In genomic region chr12:113462117-113462774, GRCh38 we compare ENCODE assay signal across 7 cellular contexts. TPM values are rescaled to one million over a fixed set of nuclear protein-coding genes. Genes with fewer than 3 reads are reported as not detected.
DNase-seq lines count a peak whose midpoint lies in the region; ATAC-seq, FAIRE-seq and TF ChIP-seq lines count a peak whose summit lies in the region.

No MANE protein-coding gene starts in this region.

- peak; percentile 72 for TF ChIP-seq CTCF in astrocyte (IDR thresholded peaks at IDR 0.05; ENCODE audit: insufficient read depth, low read depth, low read length)

- ATAC-seq in GM21528 (IDR thresholded peaks at IDR 0.05; ENCODE audit: low FRiP score, unreplicated experiment), result no peak

- H3K27me3 ChIP-seq in astrocyte (ENCODE audit: insufficient read depth, low read length) (peaks cover 74% of the 10 kb centered on the region), small intestine (ENCODE audit: control insufficient read depth in 2 of 2, insufficient read depth in 2 of 2, low read length in 2 of 2) (peaks cover 18 to 40% of the 10 kb centered on the region in 2 donors)

- H3K36me3 Mint-ChIP-seq in astrocyte (ENCODE audit: low read depth, unreplicated experiment), result peaks cover 5% of the 10 kb centered on the region

- H3K36me3 ChIP-seq in astrocyte (ENCODE audit: insufficient read depth, low read length) (no peaks in the 10 kb centered on the region), small intestine (ENCODE audit: control insufficient read depth in 2 of 2, insufficient read depth in 2 of 2, low read length in 2 of 2) (no peaks in the 10 kb centered on the region)

- TF ChIP-seq POLR2A in GM12891 (IDR thresholded peaks at IDR 0.05; ENCODE audit: low read depth, low read length), result no peak

- no peak overlapping the region for H3K4me3 ChIP-seq in astrocyte (ENCODE audit: insufficient read depth, low read depth, low read length)
- H3K4me3 ChIP-seq in small intestine (ENCODE audit: low read depth in 1 of 2, low read length in 2 of 2), result no peak overlapping the region

- H4K20me1 ChIP-seq in astrocyte (ENCODE audit: insufficient read depth, low read length), result peaks cover 5% of the 10 kb centered on the region

- peaks cover 2% of the 10 kb centered on the region for H3K4me1 Mint-ChIP-seq in astrocyte (ENCODE audit: low read depth, unreplicated experiment)

- H2AFZ ChIP-seq in astrocyte (ENCODE audit: low read depth, low read length), result peak overlapping the region; percentile 69

- H3K27ac ChIP-seq in astrocyte (ENCODE audit: low read depth, low read length) (no peak overlapping the region), small intestine (ENCODE audit: low read depth in 1 of 2, low read length in 1 of 2) (no peak overlapping the region)

- no peak overlapping the region for H3K9ac ChIP-seq in astrocyte (ENCODE audit: low read length)

- H3K9me3 ChIP-seq in astrocyte (ENCODE audit: insufficient read depth, low read depth, low read length), result peaks cover 5% of the 10 kb centered on the region
- H3K9me3 ChIP-seq in small intestine (ENCODE audit: control insufficient read depth, low read depth), result no peaks in the 10 kb centered on the region

- H3K4me3 Mint-ChIP-seq in astrocyte (ENCODE audit: unreplicated experiment), result peak overlapping the region; percentile 73

- FAIRE-seq in GM12891 (lab: Jason Lieb, UNC), result peak; percentile 71
- FAIRE-seq in astrocyte (lab: Jason Lieb, UNC), result peak; percentile 17
- FAIRE-seq in small intestine (lab: Jason Lieb, UNC), result no peak

- H3K9me3 Mint-ChIP-seq in astrocyte (ENCODE audit: unreplicated experiment), result peaks cover 9% of the 10 kb centered on the region

- H3K4me1 ChIP-seq in astrocyte (ENCODE audit: insufficient read depth, low read length) (peaks cover under 1% of the 10 kb centered on the region), small intestine (ENCODE audit: control insufficient read depth in 2 of 2, insufficient read depth in 1 of 2, low read depth in 1 of 2, low read length in 1 of 2) (no peaks in the 10 kb centered on the region)

- H3K27ac Mint-ChIP-seq in astrocyte (ENCODE audit: unreplicated experiment), result peak overlapping the region; percentile 87

- 10 to 13% (median 12%) methylated on average over 25 of the region's 25 CpGs for WGBS in small intestine, 3 donors

- DNase-seq in GM12891 (ENCODE audit: insufficient read length, low spot score) (peak; percentile 63), NCI-H1105 treated with DMSO at 0.1 percent for 48 hours (lab: John Stamatoyannopoulos, UW) (peak; percentile 57), T-helper 22 cell (ENCODE audit: low read depth) (peak; percentile 13), astrocyte (ENCODE audit: low read depth) (peak; percentile 37), hypothalamus (lab: John Stamatoyannopoulos, UW) (peak in 48 of 51 donors; percentile 0 to 84 (median 45)), small intestine (peak; percentile 67)

- peaks cover 76% of the 10 kb centered on the region for H3K27me3 Mint-ChIP-seq in astrocyte (ENCODE audit: low read depth, unreplicated experiment)

- no peaks in the 10 kb centered on the region for H3K79me2 ChIP-seq in astrocyte (ENCODE audit: insufficient read depth, low read length)

- H3K4me2 ChIP-seq in astrocyte (ENCODE audit: low read length), result peak overlapping the region; percentile 81

TF ChIP-seq in GM12891, 5 proteins besides CTCF, POLR2A, EP300 and RAD21:
- no peak for TF ChIP-seq POLR2AphosphoS5 (IDR thresholded peaks at IDR 0.05; ENCODE audit: low read depth, low read length)
- no peak for TF ChIP-seq SPI1 (IDR thresholded peaks at IDR 0.05; ENCODE audit: low read depth, low read length)
- TF ChIP-seq TAF1 (IDR thresholded peaks at IDR 0.05; ENCODE audit: low read depth, low read length), result no peak
- no peak for TF ChIP-seq POU2F2 (IDR thresholded peaks at IDR 0.05; ENCODE audit: low read depth, low read length)
- TF ChIP-seq PAX5 (IDR thresholded peaks at IDR 0.05; ENCODE audit: insufficient read depth, low read length, severe bottlenecking), result no peak
TF ChIP-seq in GM12891: peak in this region for 0.

RNA-seq across cellular contexts. Expression of gene LHX5, which starts 9.4 kb away (rescaled TPM):
- not detected for polyA plus RNA-seq in GM12891 (2012; ENCODE audit: low read depth, missing spikeins)
- 0.25 TPM in 1 of 2 replicates, not detected in the other for total RNA-seq in astrocyte
- polyA plus RNA-seq in small intestine, result not detected

RNA-seq across cellular contexts. Expression of gene SDSL, which starts 40.1 kb away (rescaled TPM):
- polyA plus RNA-seq in GM12891 (2012; ENCODE audit: low read depth, missing spikeins), result 4.1 TPM
- total RNA-seq in astrocyte, result 9.5 and 10.5 TPM in 2 replicates
- 10 to 100 TPM; 24.0 to 37.6 (median 26.2) TPM for polyA plus RNA-seq in small intestine

RNA-seq across cellular contexts. Expression of gene SDS, which starts 58.6 kb away (rescaled TPM):
- polyA plus RNA-seq in GM12891 (2012; ENCODE audit: low read depth, missing spikeins), result not detected
- total RNA-seq in astrocyte, result not detected in 2 replicates
- polyA plus RNA-seq in small intestine, result 1 to 10 TPM in 2 of 3 donors, not detected in 1; 1.3 to 3.8 TPM

Comparison
In these comparisons a context has a peak if more than half of its experiments do, and no peak if none do; other contexts are left out.
1. DNase-seq: peak in every context shown above with its lines; median percentile 67 in small intestine; 63 in GM12891; 57 in NCI-H1105 treated with DMSO at 0.1 percent for 48 hours; 45 in hypothalamus; 37 in astrocyte; 13 in T-helper 22 cell.